In the genomic region with DNA sequence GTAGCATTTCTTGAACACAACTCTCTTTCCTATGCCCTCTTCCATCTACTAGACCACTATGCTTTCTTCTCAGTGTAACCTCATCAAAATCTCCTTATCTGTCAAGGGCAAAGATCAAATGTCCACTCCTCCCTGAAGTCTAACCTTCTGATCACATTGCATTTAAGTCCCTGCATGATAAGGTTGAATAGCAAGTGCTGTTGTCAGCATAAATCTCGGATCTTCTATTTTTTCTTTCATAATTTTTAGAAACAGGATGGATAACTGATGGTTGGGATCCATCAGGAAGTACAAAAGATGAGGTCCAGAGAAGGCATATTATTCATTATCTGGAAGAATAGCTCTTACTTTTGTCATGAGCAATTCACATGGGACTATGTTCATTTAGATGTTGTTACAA, we compare ENCODE assay signal across 10 cellular contexts. TPM values are rescaled to one million over a fixed set of nuclear protein-coding genes. Genes with fewer than 3 reads are reported as not detected.
"Had no signal": no experiment of that assay in that cellular context is flagged by ENCODE, and none has a peak within 500 bp of the region (broad histone marks: within the 10 kb centered on the region; RNA-seq: fewer than 3 reads in every experiment).

No MANE protein-coding gene starts in this region.

- DNase-seq: H9, HCEC 1CT, Karpas-422, KBM-7 had no signal

- H3K4me2 ChIP-seq: GM23338, KMS-11 had no signal

- H2AFZ ChIP-seq: GM23338 had no signal

- H3K4me3 ChIP-seq: GM23338 had no signal

- H3K9ac ChIP-seq: KMS-11 had no signal

- ATAC-seq: GM23338 had no signal

- H3K27ac ChIP-seq: HL-60, KMS-11 had no signal

- FAIRE-seq: H1, H54 had no signal

RNA-seq across cellular contexts. Expression of a gene that starts 41.0 kb away (rescaled TPM):
- total RNA-seq: HT1080 had no signal
